In genomic region chr2:233122541-233122940, GRCh38 we compare ENCODE assay signal across 21 cellular contexts.
"Had no signal": no experiment of that assay in that cellular context is flagged by ENCODE, and none has a peak within 500 bp of the region (broad histone marks: within the 10 kb centered on the region; RNA-seq: fewer than 3 reads in every experiment).

No MANE protein-coding gene starts in this region.

- H3K27ac ChIP-seq: ascending aorta, coronary artery, SK-N-MC, stomach, VCaP had no signal

- H3K36me3 Mint-ChIP-seq: mesothelial cell of epicardium had no signal

- H3K9me3 ChIP-seq: ascending aorta, stomach had no signal

- H3K4me3 ChIP-seq: ascending aorta, coronary artery, lung, SK-N-MC, stomach had no signal

- H3K27ac Mint-ChIP-seq: activated T-helper 1 cell treated with anti-CD3 and anti-CD28 coated beads, Interleukin-12 subunit alpha, Interleukin-12 subunit beta, Interleukin-2, Interleukin-4 antibody, amounts not matched to agents 30 ng/mL and 10 ng/mL and 1 ng/mL, durations not matched to agents 14 hours and 24 hours and 36 hours; mesothelial cell of epicardium had no signal

- H3K27me3 ChIP-seq: ascending aorta had no signal

- H3K4me3 Mint-ChIP-seq: activated T-helper 1 cell treated with anti-CD3 and anti-CD28 coated beads, Interleukin-12 subunit alpha, Interleukin-12 subunit beta, Interleukin-2, Interleukin-4 antibody, amounts not matched to agents 30 ng/mL and 10 ng/mL and 1 ng/mL, durations not matched to agents 14 hours and 24 hours and 36 hours; central memory CD8-positive, alpha-beta T cell; mesothelial cell of epicardium; T-cell had no signal

- H3K36me3 ChIP-seq: ascending aorta had no signal

- H3K4me1 ChIP-seq: ascending aorta, stomach had no signal

- DNase-seq: activated CD4-positive, alpha-beta T cell treated with anti-CD3 and anti-CD28 coated beads for 1 hour; activated naive CD4-positive, alpha-beta T cell; activated T-cell treated with anti-CD3 and anti-CD28 coated beads for 4 hours; kidney; occipital lobe; posterior cingulate gyrus; retina; stimulated activated CD4-positive, alpha-beta T cell treated with anti-CD3 and anti-CD28 coated beads, Interleukin-12 subunit alpha, Interleukin-12 subunit beta, amount 100 ng/mL, for 4 hours; stimulated activated CD4-positive, alpha-beta T cell treated with anti-CD3 and anti-CD28 coated beads, Interleukin-1b, Interleukin-23, amount 100 ng/mL, for 48 hours; stimulated activated CD8-positive, alpha-beta memory T cell treated with anti-CD3 and anti-CD28 coated beads, Interleukin-4, amount 100 ng/mL, for 48 hours; stomach; T-cell had no signal

- H3K4me1 Mint-ChIP-seq: mesothelial cell of epicardium had no signal

- H3K27me3 Mint-ChIP-seq: central memory CD8-positive, alpha-beta T cell; T-cell had no signal

- ATAC-seq: left lobe of liver, T-cell had no signal

- H3K9me3 Mint-ChIP-seq: central memory CD8-positive, alpha-beta T cell; mesothelial cell of epicardium had no signal
